Comparison of ENCODE assay signal across 8 cellular contexts in the genomic region with DNA sequence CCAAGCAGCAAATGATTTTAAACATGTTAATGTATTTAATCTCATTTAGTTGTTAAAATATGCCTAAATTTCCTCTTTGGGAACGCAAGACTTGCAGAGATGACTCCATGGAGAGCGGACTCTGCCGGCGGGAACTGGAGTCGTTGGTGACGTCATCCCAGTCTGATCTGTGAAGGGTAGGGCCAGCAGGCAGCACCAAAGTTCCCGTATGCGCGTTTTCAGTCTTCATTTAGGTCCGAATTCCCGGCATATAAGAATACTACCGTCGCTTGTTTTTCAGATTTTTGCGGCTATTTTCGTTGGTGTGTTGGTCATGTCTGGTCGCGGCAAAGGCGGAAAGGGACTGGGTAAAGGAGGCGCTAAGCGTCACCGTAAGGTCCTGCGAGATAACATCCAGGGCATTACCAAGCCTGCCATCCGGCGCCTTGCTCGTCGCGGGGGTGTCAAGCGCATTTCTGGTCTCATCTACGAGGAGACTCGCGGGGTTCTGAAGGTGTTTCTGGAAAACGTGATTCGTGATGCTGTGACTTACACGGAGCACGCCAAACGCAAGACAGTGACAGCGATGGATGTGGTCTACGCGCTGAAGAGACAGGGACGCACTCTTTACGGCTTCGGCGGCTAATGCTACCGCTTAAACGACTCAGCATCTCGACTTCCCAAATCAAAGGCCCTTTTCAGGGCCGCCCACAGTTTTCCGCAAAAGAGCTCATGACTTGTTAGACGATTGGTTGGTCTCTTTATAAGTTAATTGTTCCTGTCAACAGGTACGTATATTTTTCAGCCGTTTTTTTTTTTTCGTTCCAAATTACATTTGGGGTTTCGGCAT.
A peak's percentile ranks its signal among the peaks of the same experiment; 100 is the strongest.
DNase-seq lines count a peak whose midpoint lies in the region; ATAC-seq and TF ChIP-seq lines count a peak whose summit lies in the region.

No MANE protein-coding gene starts in this region.

- DNase-seq in D341Med (ENCODE audit: low spot score) (peak; percentile 86), HuH-7 (ENCODE audit: low spot score) (peak; percentile 65), activated T-cell treated with anti-CD3 and anti-CD28 coated beads for 48 hours (ENCODE audit: low read depth) (peak; percentile 72)
- DNase-seq in stimulated activated CD8-positive, alpha-beta memory T cell treated with anti-CD3 and anti-CD28 coated beads, Interleukin-7, amount 100 ng/mL, for 4 hours (ENCODE audit: low read depth in 2 of 2): peak; percentile 72 to 75

- H3K27me3 ChIP-seq in OCI-LY1 (ENCODE audit: insufficient read depth, low read length) (no peaks in the 10 kb centered on the region), muscle layer of colon (ENCODE audit: control insufficient read depth in 1 of 2, insufficient read depth in 2 of 2, low read length in 2 of 2) (peaks cover 0 to 12% of the 10 kb centered on the region in 2 donors)

- peak overlapping the region; percentile 99 for H3K27ac ChIP-seq in OCI-LY1 (ENCODE audit: low read depth, low read length, poor library complexity, severe bottlenecking)
- H3K27ac ChIP-seq in muscle layer of colon (ENCODE audit: low read depth, low read length): peak overlapping the region; percentile 99

- no peaks in the 10 kb centered on the region for H4K20me1 ChIP-seq in OCI-LY1 (ENCODE audit: insufficient read depth, low read length)

- H3K4me2 ChIP-seq in OCI-LY1 (ENCODE audit: low read length): peak overlapping the region; percentile 92

- H3K4me1 ChIP-seq in OCI-LY1 (ENCODE audit: insufficient read depth, low read length, severe bottlenecking) (peaks cover 68% of the 10 kb centered on the region), muscle layer of colon (ENCODE audit: insufficient read depth, low read length) (peaks cover 9% of the 10 kb centered on the region)

- no peaks in the 10 kb centered on the region for H3K79me2 ChIP-seq in OCI-LY1 (ENCODE audit: insufficient read depth, low read length)

- no peak overlapping the region for H2AFZ ChIP-seq in OCI-LY1 (ENCODE audit: low read length)

- no peaks in the 10 kb centered on the region for H3K9me2 ChIP-seq in OCI-LY1 (ENCODE audit: low read depth, low read length)

- H3K9me3 ChIP-seq in OCI-LY1 (ENCODE audit: low read length) (no peaks in the 10 kb centered on the region), muscle layer of colon (ENCODE audit: low read length) (peaks cover 4% of the 10 kb centered on the region)

- H3F3A ChIP-seq in OCI-LY1 (ENCODE audit: insufficient read depth, low read length): peaks cover 23% of the 10 kb centered on the region

- no peaks in the 10 kb centered on the region for H3K36me3 ChIP-seq in OCI-LY1 (ENCODE audit: insufficient read depth, low read length)
- no peaks in the 10 kb centered on the region for H3K36me3 ChIP-seq in muscle layer of colon (ENCODE audit: insufficient read depth, low read length)

- TF ChIP-seq CTCF in OCI-LY1 (IDR thresholded peaks at IDR 0.05; ENCODE audit: low read length): peak; percentile 24; the same call in 1 of the 2 replicates

- ATAC-seq in GM21447 (IDR thresholded peaks at IDR 0.05; ENCODE audit: unreplicated experiment): peak; percentile 54
- ATAC-seq in esophagus mucosa: peak; percentile 88

- peak overlapping the region; percentile 81 for H3K9ac ChIP-seq in OCI-LY1 (ENCODE audit: low read length)
- H3K9ac ChIP-seq in muscle layer of colon (ENCODE audit: low read length): peak overlapping the region; percentile 100

- H3K4me3 ChIP-seq in OCI-LY1 (ENCODE audit: low read depth, low read length, poor library complexity, severe bottlenecking) (peak overlapping the region; percentile 72), muscle layer of colon (ENCODE audit: low read depth in 1 of 2, low read length in 2 of 2) (peak overlapping the region; percentile 89 to 94)

Comparison
In these comparisons a context has a peak if more than half of its experiments do, and no peak if none do; other contexts are left out.
1. Peak in every context shown above with its lines: DNase-seq, ATAC-seq, H3K4me3 ChIP-seq and H3K27ac ChIP-seq.